Comparison of ENCODE assay signal across 23 cellular contexts in the genomic region with DNA sequence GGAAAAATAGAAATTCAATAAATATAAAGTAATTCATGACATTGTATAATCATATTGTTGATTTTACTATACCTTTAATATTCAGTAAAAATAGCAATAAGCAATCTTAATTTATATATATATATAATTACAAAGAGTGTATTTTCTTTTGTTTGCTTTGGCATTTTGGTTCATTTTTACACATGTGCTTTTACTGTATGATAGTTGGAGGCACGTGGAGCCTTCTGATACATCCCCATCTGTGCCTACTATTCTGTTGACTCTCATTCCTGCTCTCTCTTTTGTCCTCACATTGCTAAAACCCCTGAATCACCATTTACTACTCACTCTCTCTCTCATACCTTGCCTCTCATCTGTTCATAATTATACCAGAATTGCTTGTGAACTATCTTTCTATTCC.
"Had no signal": no experiment of that assay in that cellular context is flagged by ENCODE, and none has a peak within 500 bp of the region (broad histone marks: within the 10 kb centered on the region; RNA-seq: fewer than 3 reads in every experiment).

No MANE protein-coding gene starts in this region.

- H3K9me3 ChIP-seq: esophagus muscularis mucosa, neutrophil, psoas muscle, spleen, testis, upper lobe of right lung, vagina had no signal

- H3K9me3 Mint-ChIP-seq: nephron progenitor cell; stimulated activated memory B cell treated with anti-CD40 and anti-IgM and Interleukin-4, amounts not matched to agents 10 μg/mL and 1 μg/mL and 100 μg/mL, for 72 hours; stimulated activated naive CD8-positive, alpha-beta T cell treated with anti-CD3 and anti-CD28 coated beads, Interleukin-15, Interleukin-2, amounts not matched to agents 100 ng/mL and 50 ng/mL, for 24 hours had no signal

- H3K27ac ChIP-seq: epithelial cell of prostate, esophagus muscularis mucosa, foreskin keratinocyte, neutrophil, psoas muscle, spleen, testis, tibial nerve, upper lobe of right lung, vagina had no signal

- H3K36me3 Mint-ChIP-seq: naive thymus-derived CD4-positive, alpha-beta T cell; stimulated activated memory B cell treated with anti-CD40 and anti-IgM and Interleukin-4, amounts not matched to agents 10 μg/mL and 1 μg/mL and 100 μg/mL, for 72 hours had no signal

- H3K4me1 ChIP-seq: esophagus muscularis mucosa, foreskin keratinocyte, psoas muscle, spleen, testis, tibial nerve, upper lobe of right lung, vagina had no signal

- H3K4me3 Mint-ChIP-seq: naive thymus-derived CD4-positive, alpha-beta T cell; nephron progenitor cell; stimulated activated memory B cell treated with anti-CD40 and anti-IgM and Interleukin-4, amounts not matched to agents 10 μg/mL and 1 μg/mL and 100 μg/mL, for 72 hours; stimulated activated naive CD8-positive, alpha-beta T cell treated with anti-CD3 and anti-CD28 coated beads, Interleukin-15, Interleukin-2, amounts not matched to agents 100 ng/mL and 50 ng/mL, for 24 hours had no signal

- H3K27me3 Mint-ChIP-seq: naive thymus-derived CD4-positive, alpha-beta T cell; stimulated activated memory B cell treated with anti-CD40 and anti-IgM and Interleukin-4, amounts not matched to agents 10 μg/mL and 1 μg/mL and 100 μg/mL, for 72 hours; stimulated activated naive CD8-positive, alpha-beta T cell treated with anti-CD3 and anti-CD28 coated beads, Interleukin-15, Interleukin-2, amounts not matched to agents 100 ng/mL and 50 ng/mL, for 24 hours had no signal

- H3K27me3 ChIP-seq: esophagus muscularis mucosa, foreskin keratinocyte, neutrophil, spleen, testis, tibial nerve, upper lobe of right lung, vagina had no signal

- ATAC-seq: foreskin keratinocyte; left colon; left ventricle myocardium superior; naive thymus-derived CD4-positive, alpha-beta T cell; psoas muscle; sciatic nerve; stimulated activated memory B cell treated with anti-CD40 and anti-IgM and Interleukin-4, amounts not matched to agents 10 μg/mL and 1 μg/mL and 100 μg/mL, for 72 hours; upper lobe of right lung had no signal

- H3K27ac Mint-ChIP-seq: naive thymus-derived CD4-positive, alpha-beta T cell; nephron progenitor cell; stimulated activated memory B cell treated with anti-CD40 and anti-IgM and Interleukin-4, amounts not matched to agents 10 μg/mL and 1 μg/mL and 100 μg/mL, for 72 hours; stimulated activated naive CD8-positive, alpha-beta T cell treated with anti-CD3 and anti-CD28 coated beads, Interleukin-15, Interleukin-2, amounts not matched to agents 100 ng/mL and 50 ng/mL, for 24 hours had no signal

- H3K4me1 Mint-ChIP-seq: naive thymus-derived CD4-positive, alpha-beta T cell; nephron progenitor cell; stimulated activated memory B cell treated with anti-CD40 and anti-IgM and Interleukin-4, amounts not matched to agents 10 μg/mL and 1 μg/mL and 100 μg/mL, for 72 hours had no signal

- DNase-seq: cortex of kidney; effector memory CD4-positive, alpha-beta T cell; foreskin keratinocyte; left colon; left ventricle myocardium superior; naive thymus-derived CD4-positive, alpha-beta T cell; nephron progenitor cell; psoas muscle; retina; spleen; stimulated activated CD4-positive, alpha-beta T cell treated with anti-CD3 and anti-CD28 coated beads, Interleukin-15, amount 100 ng/mL, for 24 hours; stimulated activated CD4-positive, alpha-beta T cell treated with anti-CD3 and anti-CD28 coated beads, Interleukin-1b, Interleukin-23, amount 100 ng/mL, for 48 hours; stimulated activated CD4-positive, alpha-beta T cell treated with anti-CD3 and anti-CD28 coated beads, Interleukin-4, amount 100 ng/mL, for 24 hours; testis; upper lobe of right lung had no signal

- H3K36me3 ChIP-seq: esophagus muscularis mucosa, neutrophil, spleen, tibial nerve, upper lobe of right lung, vagina had no signal

- H3K4me3 ChIP-seq: esophagus muscularis mucosa, psoas muscle, spleen, testis, tibial nerve, upper lobe of right lung, vagina had no signal
